In the genomic region with DNA sequence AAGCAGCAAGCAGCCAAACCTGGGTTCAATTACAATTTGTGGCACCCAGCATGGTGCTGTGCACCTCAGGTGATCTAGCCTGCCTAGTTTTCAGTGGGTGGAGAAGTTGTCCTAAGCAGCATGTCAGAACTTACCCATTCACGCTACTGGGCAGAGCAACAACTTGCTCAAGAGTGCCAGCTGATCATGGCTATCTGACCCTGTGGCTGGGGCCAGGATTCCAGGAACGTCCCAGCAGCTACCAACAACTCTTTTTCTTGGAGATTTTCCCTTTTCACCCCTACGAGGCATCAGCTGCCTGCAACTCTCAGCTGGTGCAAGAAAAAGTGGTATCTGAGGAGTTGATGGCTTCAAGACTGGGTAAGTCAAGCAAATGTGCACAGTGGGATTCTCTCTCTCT, we compare ENCODE assay signal across 27 cellular contexts.
A peak's percentile ranks its signal among the peaks of the same experiment; 100 is the strongest.
DNase-seq lines count a peak whose midpoint lies in the region; ATAC-seq, FAIRE-seq and TF ChIP-seq lines count a peak whose summit lies in the region.
"Had no signal": no experiment of that assay in that cellular context is flagged by ENCODE, and none has a peak within 500 bp of the region (broad histone marks: within the 10 kb centered on the region; RNA-seq: fewer than 3 reads in every experiment).

No MANE protein-coding gene starts in this region.

- no peaks in the 10 kb centered on the region for H3K79me2 ChIP-seq in HepG2 (ENCODE audit: insufficient read depth, low read length)

- H3K27me3 ChIP-seq in HepG2 (ENCODE audit: control insufficient read depth in 1 of 2, insufficient read depth in 2 of 2, low read length in 2 of 2) (no peaks in the 10 kb centered on the region), right lobe of liver (no peaks in the 10 kb centered on the region), bronchial epithelial cell (ENCODE audit: control insufficient read depth, insufficient read depth, low read length) (no peaks in the 10 kb centered on the region), small intestine (ENCODE audit: control insufficient read depth in 2 of 2, insufficient read depth in 2 of 2, low read length in 2 of 2) (no peaks in the 10 kb centered on the region)
- H3K27me3 ChIP-seq: BE2C, BLaER1 had no signal

- POLR2A ChIA-PET in HepG2 (lab: Yijun Ruan, JAX) = no interaction called here

- H3K4me3 ChIP-seq in HepG2 (replicated peaks in 1 of 3; ENCODE audit: insufficient read depth in 1 of 3, low read depth in 2 of 3, low read length in 3 of 3) = no peak overlapping the region
- no peak overlapping the region for H3K4me3 ChIP-seq in right lobe of liver
- H3K4me3 ChIP-seq in bronchial epithelial cell (ENCODE audit: low read depth, low read length) = no peak overlapping the region
- H3K4me3 ChIP-seq in small intestine (ENCODE audit: low read depth in 1 of 2, low read length in 2 of 2) = no peak overlapping the region
- H3K4me3 ChIP-seq: BLaER1, GM12878 had no signal

- no peak overlapping the region for H3K4me3 Mint-ChIP-seq in stimulated activated memory B cell treated with anti-CD40 and anti-IgM and Interleukin-4, amounts not matched to agents 10 μg/mL and 1 μg/mL and 100 μg/mL, for 72 hours
- H3K4me3 Mint-ChIP-seq: CD14-positive monocyte; CD4-positive, alpha-beta memory T cell; CD4-positive, CD25-positive, alpha-beta regulatory T cell; CD8-positive, alpha-beta memory T cell had no signal

- no peak for TF ChIP-seq EP300 in HepG2 (IDR thresholded peaks at IDR 0.05; ENCODE audit: low read depth in 2 of 2, low read length in 2 of 2)
- no peak for TF ChIP-seq EP300 in HepG2 (CRISPR knock-in tag; IDR thresholded peaks at IDR 0.05; ENCODE audit: borderline replicate concordance)

- no peak overlapping the region for H3K9ac ChIP-seq in HepG2 (ENCODE audit: insufficient read depth, low read depth, low read length)
- H3K9ac ChIP-seq: BLaER1 had no signal

- DNase-seq in HepG2 (ENCODE audit: low spot score) = no peak
- no peak for DNase-seq in right lobe of liver
- DNase-seq in bronchial epithelial cell (ENCODE audit: low read depth) = no peak
- no peak for DNase-seq in small intestine
- DNase-seq: ACHN; BE2C; C1 segment of cervical spinal cord; CD4-positive, alpha-beta memory T cell; CD4-positive, CD25-positive, alpha-beta regulatory T cell; CD8-positive, alpha-beta memory T cell; COR-L47; DMS 273 treated with DMSO at 0.1 percent for 48 hours; DMS153; DMS53; DMS79; DND-41; EL; GDM1 had no signal

- H3K4me1 Mint-ChIP-seq in stimulated activated memory B cell treated with anti-CD40 and anti-IgM and Interleukin-4, amounts not matched to agents 10 μg/mL and 1 μg/mL and 100 μg/mL, for 72 hours = no peaks in the 10 kb centered on the region
- H3K4me1 Mint-ChIP-seq: CD14-positive monocyte had no signal

- intact Hi-C loops in HepG2 (cut with micrococcal nuclease; ENCODE audit: unreplicated experiment) = no loop called here
- intact Hi-C loops in right lobe of liver (cut with DNase I) = no loop called here

- no peak overlapping the region for H3K27ac Mint-ChIP-seq in stimulated activated memory B cell treated with anti-CD40 and anti-IgM and Interleukin-4, amounts not matched to agents 10 μg/mL and 1 μg/mL and 100 μg/mL, for 72 hours
- H3K27ac Mint-ChIP-seq: CD14-positive monocyte had no signal

- H3K9me3 ChIP-seq in HepG2 (ENCODE audit: low read length) (peaks cover 32% of the 10 kb centered on the region), right lobe of liver (no peaks in the 10 kb centered on the region), small intestine (ENCODE audit: control insufficient read depth, low read depth) (no peaks in the 10 kb centered on the region)
- H3K9me3 ChIP-seq: BE2C had no signal

- peaks cover 21% of the 10 kb centered on the region for H3K27me3 Mint-ChIP-seq in stimulated activated memory B cell treated with anti-CD40 and anti-IgM and Interleukin-4, amounts not matched to agents 10 μg/mL and 1 μg/mL and 100 μg/mL, for 72 hours
- H3K27me3 Mint-ChIP-seq: CD4-positive, alpha-beta memory T cell; CD4-positive, CD25-positive, alpha-beta regulatory T cell had no signal

- TF ChIP-seq CTCF in HepG2 (CRISPR knock-in tag; IDR thresholded peaks at IDR 0.05) (no peak), right lobe of liver (IDR thresholded peaks at IDR 0.05) (no peak), bronchial epithelial cell (IDR thresholded peaks at IDR 0.05; ENCODE audit: insufficient read depth, low read length, severe bottlenecking) (no peak)

- no TSS peak for BruUV-seq in HepG2 (replicated peaks; lab: Mats Ljungman, UMichigan)

- H3K36me3 ChIP-seq in HepG2 (replicated peaks in 1 of 2; ENCODE audit: control insufficient read depth in 1 of 2, insufficient read depth in 2 of 2, low read length in 2 of 2) (no peaks in the 10 kb centered on the region), right lobe of liver (no peaks in the 10 kb centered on the region), bronchial epithelial cell (ENCODE audit: control insufficient read depth, insufficient read depth, low read length) (no peaks in the 10 kb centered on the region), small intestine (ENCODE audit: control insufficient read depth in 2 of 2, insufficient read depth in 2 of 2, low read length in 2 of 2) (no peaks in the 10 kb centered on the region)
- H3K36me3 ChIP-seq: BE2C, BLaER1 had no signal

- FAIRE-seq in HepG2 (lab: Jason Lieb, UNC) (no peak), bronchial epithelial cell (lab: Jason Lieb, UNC) (peak; percentile 75), small intestine (lab: Jason Lieb, UNC) (no peak)
- FAIRE-seq: A204.1, GM12878, GM12892, GM18507 had no signal

- TF ChIP-seq RAD21 in HepG2 (CRISPR knock-in tag; IDR thresholded peaks at IDR 0.05) = no peak

- H2AFZ ChIP-seq in HepG2 (ENCODE audit: low read length) = peak overlapping the region; percentile 33

- 26% methylated on average over 3 of the region's 3 CpGs for WGBS in HepG2 (ENCODE audit: low lambda C conversion rate)
- WGBS in right lobe of liver (ENCODE audit: insufficient coverage, low coverage, low lambda C conversion rate, missing lambda C conversion rate) = 47% methylated on average over 3 of the region's 3 CpGs
- WGBS in small intestine, 3 donors = 41 to 68% (median 47%) methylated on average over 3 of the region's 3 CpGs

- no peaks in the 10 kb centered on the region for H3K36me3 Mint-ChIP-seq in stimulated activated memory B cell treated with anti-CD40 and anti-IgM and Interleukin-4, amounts not matched to agents 10 μg/mL and 1 μg/mL and 100 μg/mL, for 72 hours
- H3K36me3 Mint-ChIP-seq: CD14-positive monocyte; CD4-positive, CD25-positive, alpha-beta regulatory T cell had no signal

- no peaks in the 10 kb centered on the region for H4K20me1 ChIP-seq in HepG2 (ENCODE audit: insufficient read depth, low read length)
- H4K20me1 ChIP-seq: BLaER1 had no signal

- peaks cover 3% of the 10 kb centered on the region for H3K9me3 Mint-ChIP-seq in stimulated activated memory B cell treated with anti-CD40 and anti-IgM and Interleukin-4, amounts not matched to agents 10 μg/mL and 1 μg/mL and 100 μg/mL, for 72 hours

- H3K4me1 ChIP-seq in HepG2 (ENCODE audit: insufficient read depth, low read length) (peaks cover 35% of the 10 kb centered on the region), right lobe of liver (no peaks in the 10 kb centered on the region), small intestine (ENCODE audit: control insufficient read depth in 2 of 2, insufficient read depth in 1 of 2, low read depth in 1 of 2, low read length in 1 of 2) (no peaks in the 10 kb centered on the region)
- H3K4me1 ChIP-seq: BE2C had no signal

- peak overlapping the region; percentile 16; the same call in 1 of the 2 replicates for H3K4me2 ChIP-seq in HepG2 (ENCODE audit: low read depth, low read length)
- H3K4me2 ChIP-seq: BLaER1 had no signal

- CTCF ChIA-PET in HepG2 (lab: Yijun Ruan, JAX; ENCODE audit: low intra/inter-chr PET ratio, low total read pairs) = no interaction called here

- H3K27ac ChIP-seq in HepG2 (ENCODE audit: extremely low read length, insufficient read depth, low read length) = no peak overlapping the region
- no peak overlapping the region for H3K27ac ChIP-seq in right lobe of liver
- no peak overlapping the region for H3K27ac ChIP-seq in small intestine (ENCODE audit: low read depth in 1 of 2, low read length in 1 of 2)
- H3K27ac ChIP-seq: 22Rv1, BLaER1 had no signal

- ATAC-seq in HepG2 (no peak), right lobe of liver (no peak), HG02623 (IDR thresholded peaks at IDR 0.05; ENCODE audit: unreplicated experiment) (no peak)
- ATAC-seq in stimulated activated memory B cell treated with anti-CD40 and anti-IgM and Interleukin-4, amounts not matched to agents 10 μg/mL and 1 μg/mL and 100 μg/mL, for 72 hours = peak; percentile 36
- ATAC-seq: GM12878 had no signal

- TF ChIP-seq POLR2A in HepG2 (IDR thresholded peaks at IDR 0.05; ENCODE audit: insufficient read depth in 1 of 2, low read depth in 2 of 2, low read length in 2 of 2) = no peak
- no peak for TF ChIP-seq POLR2A in right lobe of liver (IDR thresholded peaks at IDR 0.05)

- in situ Hi-C loops in HepG2 (cut with HindIII; ENCODE audit: extremely low pct_ligation_motif_present, low pct_unique_long_range_greater_than_20kb) = no loop called here

TF ChIP-seq in HepG2, 621 proteins besides CTCF, POLR2A, EP300 and RAD21:
- TF ChIP-seq MAFF (IDR thresholded peaks at IDR 0.05; ENCODE audit: low read depth, low read length) (no peak), ZNF530 (CRISPR knock-in tag; IDR thresholded peaks at IDR 0.05; ENCODE audit: low read depth) (no peak), AHR (CRISPR knock-in tag; IDR thresholded peaks at IDR 0.05) (no peak), SRSF4 (IDR thresholded peaks at IDR 0.05; ENCODE audit: low read depth, low read length, poor library complexity, severe bottlenecking) (no peak), CAMTA2 (CRISPR knock-in tag; IDR thresholded peaks at IDR 0.05; ENCODE audit: borderline replicate concordance) (no peak)
